ENCODE assay signal across 1 cellular context in the genomic region with DNA sequence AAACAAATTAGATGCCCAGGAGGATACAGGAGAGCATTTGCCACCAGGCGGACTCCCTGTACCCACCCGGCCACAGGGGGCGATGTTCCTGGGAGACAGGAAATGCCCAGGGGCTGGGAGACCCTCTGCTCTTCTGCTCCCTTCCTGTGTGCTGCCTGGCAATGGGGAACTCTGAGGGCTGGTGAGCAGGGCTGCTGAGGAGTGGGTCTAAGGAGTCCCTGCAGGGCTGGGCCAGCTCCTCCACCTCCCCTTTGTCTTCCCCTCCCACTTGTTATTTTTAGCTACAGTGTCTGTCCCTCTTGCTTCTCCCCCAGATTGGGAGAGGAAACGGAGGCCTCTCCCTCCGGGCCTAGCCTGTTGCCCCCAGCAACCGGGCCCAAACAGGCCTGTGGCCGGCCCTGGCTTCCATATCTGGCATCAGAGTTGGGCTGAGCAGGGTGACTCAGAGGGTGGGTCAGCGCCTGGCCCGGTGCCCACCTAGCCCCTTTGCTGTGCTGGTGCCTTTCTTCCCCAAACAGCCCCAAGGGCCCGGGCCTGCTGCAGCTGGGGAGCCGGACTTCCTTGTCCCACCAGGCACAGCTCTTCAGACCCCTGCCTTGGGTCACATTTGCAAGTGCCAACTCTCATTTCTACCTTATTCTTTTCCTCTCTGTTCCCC.
TF ChIP-seq lines count a peak whose summit lies in the region.

No MANE protein-coding gene starts in this region.

TF ChIP-seq in HepG2, 621 proteins besides CTCF, POLR2A, EP300 and RAD21 (continued from another document):
- TF ChIP-seq, protein P1, sequence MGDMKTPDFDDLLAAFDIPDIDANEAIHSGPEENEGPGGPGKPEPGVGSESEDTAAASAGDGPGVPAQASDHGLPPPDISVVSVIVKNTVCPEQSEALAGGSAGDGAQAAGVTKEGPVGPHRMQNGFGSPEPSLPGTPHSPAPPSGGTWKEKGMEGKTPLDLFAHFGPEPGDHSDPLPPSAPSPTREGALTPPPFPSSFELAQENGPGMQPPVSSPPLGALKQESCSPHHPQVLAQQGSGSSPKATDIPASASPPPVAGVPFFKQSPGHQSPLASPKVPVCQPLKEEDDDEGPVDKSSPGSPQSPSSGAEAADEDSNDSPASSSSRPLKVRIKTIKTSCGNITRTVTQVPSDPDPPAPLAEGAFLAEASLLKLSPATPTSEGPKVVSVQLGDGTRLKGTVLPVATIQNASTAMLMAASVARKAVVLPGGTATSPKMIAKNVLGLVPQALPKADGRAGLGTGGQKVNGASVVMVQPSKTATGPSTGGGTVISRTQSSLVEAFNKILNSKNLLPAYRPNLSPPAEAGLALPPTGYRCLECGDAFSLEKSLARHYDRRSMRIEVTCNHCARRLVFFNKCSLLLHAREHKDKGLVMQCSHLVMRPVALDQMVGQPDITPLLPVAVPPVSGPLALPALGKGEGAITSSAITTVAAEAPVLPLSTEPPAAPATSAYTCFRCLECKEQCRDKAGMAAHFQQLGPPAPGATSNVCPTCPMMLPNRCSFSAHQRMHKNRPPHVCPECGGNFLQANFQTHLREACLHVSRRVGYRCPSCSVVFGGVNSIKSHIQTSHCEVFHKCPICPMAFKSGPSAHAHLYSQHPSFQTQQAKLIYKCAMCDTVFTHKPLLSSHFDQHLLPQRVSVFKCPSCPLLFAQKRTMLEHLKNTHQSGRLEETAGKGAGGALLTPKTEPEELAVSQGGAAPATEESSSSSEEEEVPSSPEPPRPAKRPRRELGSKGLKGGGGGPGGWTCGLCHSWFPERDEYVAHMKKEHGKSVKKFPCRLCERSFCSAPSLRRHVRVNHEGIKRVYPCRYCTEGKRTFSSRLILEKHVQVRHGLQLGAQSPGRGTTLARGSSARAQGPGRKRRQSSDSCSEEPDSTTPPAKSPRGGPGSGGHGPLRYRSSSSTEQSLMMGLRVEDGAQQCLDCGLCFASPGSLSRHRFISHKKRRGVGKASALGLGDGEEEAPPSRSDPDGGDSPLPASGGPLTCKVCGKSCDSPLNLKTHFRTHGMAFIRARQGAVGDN (CRISPR knock-in tag; IDR thresholded peaks at IDR 0.05), result no peak
- TF ChIP-seq ZNF792 (CRISPR knock-in tag; IDR thresholded peaks at IDR 0.05), result no peak
- TF ChIP-seq ZNF20 (CRISPR knock-in tag; IDR thresholded peaks at IDR 0.05), result no peak
- TF ChIP-seq JUNB (CRISPR knock-in tag; IDR thresholded peaks at IDR 0.05; ENCODE audit: borderline replicate concordance), result no peak
